In genomic region chr2:103208916-103209315, GRCh38 we compare ENCODE assay signal across 25 cellular contexts.
"Had no signal": no experiment of that assay in that cellular context is flagged by ENCODE, and none has a peak within 500 bp of the region (broad histone marks: within the 10 kb centered on the region; RNA-seq: fewer than 3 reads in every experiment).

No MANE protein-coding gene starts in this region.

- ATAC-seq: activated CD8-positive, alpha-beta memory T cell treated with anti-CD3 and anti-CD28 coated beads, Interleukin-2, amount 10 ng/mL, durations not matched to agents 7 days and 5 days; PC-3; T-helper 17 cell had no signal

- DNase-seq: activated B cell treated with CpG ODN at 0.5 μM for 24 hours; activated CD4-positive, alpha-beta T cell treated with anti-CD3 and anti-CD28 coated beads for 1 hour; activated CD4-positive, alpha-beta T cell treated with anti-CD3 and anti-CD28 coated beads, Interleukin-2, amount 10 ng/mL, durations not matched to agents 24 days and 14 days; activated CD4-positive, alpha-beta T cell treated with anti-CD3 and anti-CD28 coated beads, Interleukin-2, amount 50 U/mL, for 48 hours; activated CD8-positive, alpha-beta memory T cell treated with anti-CD3 and anti-CD28 coated beads, Interleukin-2, amount 10 ng/mL, durations not matched to agents 7 days and 5 days; activated effector memory CD4-positive, alpha-beta T cell treated with Interleukin-2 at 50 U/mL for 16 hours; activated naive CD4-positive, alpha-beta T cell; activated T-cell treated with anti-CD3 and anti-CD28 coated beads, Interleukin-2, amount 50 U/mL, for 24 hours; aorta; caudate nucleus; colonic mucosa; MG63; MV-4-11; NCI-H1092 treated with DMSO at 0.1 percent for 48 hours; NCI-H1436; NCI-H187; NCI-H2081; NCI-H446; NCI-H524; NCI-H774; NK-92 treated with Interleukin-12 subunit alpha and Interleukin-12 subunit beta, amount 100 ng/mL, for 24 hours; PC-3; SHP77; T-helper 17 cell; T-helper 9 cell had no signal
